9 cellular contexts compared by ENCODE assay signal in the genomic region with DNA sequence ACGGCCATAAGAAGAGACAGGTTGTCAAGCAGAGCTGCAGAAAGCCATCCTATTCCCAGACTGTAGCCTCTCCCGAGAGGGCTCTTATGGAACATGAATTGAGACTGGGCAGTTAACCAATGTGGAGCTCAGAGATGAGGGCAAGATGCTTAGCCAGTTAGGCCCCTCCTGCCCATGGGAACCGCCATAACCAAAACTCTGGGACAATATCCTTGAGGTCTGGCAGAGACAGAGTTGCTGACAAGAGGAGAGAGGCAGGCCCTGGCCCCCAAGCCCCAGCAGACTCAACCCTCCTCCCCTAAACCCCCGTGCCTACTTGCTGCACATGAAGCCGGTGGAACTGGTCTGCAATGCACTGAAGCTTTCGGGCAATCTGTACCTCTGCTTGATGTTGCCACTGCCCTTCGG. TPM values are rescaled to one million over a fixed set of nuclear protein-coding genes. Genes with fewer than 3 reads are reported as not detected.
DNase-seq lines count a peak whose midpoint lies in the region; ATAC-seq, FAIRE-seq and TF ChIP-seq lines count a peak whose summit lies in the region.
"Had no signal": no experiment of that assay in that cellular context is flagged by ENCODE, and none has a peak within 500 bp of the region (broad histone marks: within the 10 kb centered on the region; RNA-seq: fewer than 3 reads in every experiment).

No MANE protein-coding gene starts in this region.

- H3K9me3 ChIP-seq in endothelial cell of umbilical vein (replicated peaks; ENCODE audit: control insufficient read depth, insufficient read depth, low read length) = no peaks in the 10 kb centered on the region
- no peaks in the 10 kb centered on the region for H3K9me3 ChIP-seq in prostate gland

- peaks cover 0 to 3% of the 10 kb centered on the region in 2 experiments for H3K36me3 ChIP-seq in endothelial cell of umbilical vein (ENCODE audit: control insufficient read depth in 2 of 2, extremely low read depth in 1 of 2, insufficient read depth in 2 of 2, low read length in 2 of 2)
- H3K36me3 ChIP-seq in prostate gland = no peaks in the 10 kb centered on the region

- ATAC-seq in HG03108 (IDR thresholded peaks at IDR 0.05; ENCODE audit: unreplicated experiment) = no peak

- no peaks in the 10 kb centered on the region for H3K9me1 ChIP-seq in endothelial cell of umbilical vein (replicated peaks; ENCODE audit: control insufficient read depth, extremely low read depth, insufficient read depth, low read length)

- H2AFZ ChIP-seq in endothelial cell of umbilical vein (ENCODE audit: low read depth, low read length) = no peak overlapping the region

- peaks cover 84% of the 10 kb centered on the region for H3K4me1 Mint-ChIP-seq in CD14-positive monocyte

- BruUV-seq in endothelial cell of umbilical vein (replicated peaks; lab: Mats Ljungman, UMichigan) = no TSS peak

- TF ChIP-seq CTCF in endothelial cell of umbilical vein (IDR thresholded peaks at IDR 0.05; ENCODE audit: extremely low read depth in 1 of 2, insufficient read depth in 1 of 2, low read depth in 1 of 2, low read length in 2 of 2) = no peak
- no peak for TF ChIP-seq CTCF in prostate gland (IDR thresholded peaks at IDR 0.05)
- TF ChIP-seq CTCF in CD14-positive monocyte (IDR thresholded peaks at IDR 0.05) = no peak

- H3K4me1 ChIP-seq in endothelial cell of umbilical vein (ENCODE audit: control insufficient read depth, extremely low read depth, insufficient read depth, low read length) = peaks cover 28% of the 10 kb centered on the region
- H3K4me1 ChIP-seq in prostate gland (replicated peaks) = peaks cover 59% of the 10 kb centered on the region

- FAIRE-seq in endothelial cell of umbilical vein (lab: Jason Lieb, UNC) = no peak

- DNase-seq in DMS53 (lab: John Stamatoyannopoulos, UW) (peak; percentile 83), NCI-H748 (lab: John Stamatoyannopoulos, UW; ENCODE audit: unreplicated experiment) (peak; percentile 76), endothelial cell of umbilical vein (ENCODE audit: low read depth, low spot score) (no peak), prostate gland (ENCODE audit: low spot score) (no peak), Kasumi-1 (lab: John Stamatoyannopoulos, UW) (no peak), CD14-positive monocyte (ENCODE audit: low spot score) (no peak), NCI-H1436 (lab: John Stamatoyannopoulos, UW) (no peak)
- DNase-seq: NCI-H226 had no signal

- TF ChIP-seq POLR2A in endothelial cell of umbilical vein (IDR thresholded peaks at IDR 0.05; ENCODE audit: low read depth, low read length) = no peak
- no peak for TF ChIP-seq POLR2A in prostate gland (IDR thresholded peaks at IDR 0.05)

- H3K4me3 ChIP-seq in endothelial cell of umbilical vein (replicated peaks in 1 of 3; ENCODE audit: insufficient read depth in 1 of 3, low read depth in 1 of 3, low read length in 3 of 3) (no peak overlapping the region), prostate gland (no peak overlapping the region)

- peaks cover 35 to 63% of the 10 kb centered on the region in 2 donors for H3K36me3 Mint-ChIP-seq in CD14-positive monocyte

- no peaks in the 10 kb centered on the region for H3K79me2 ChIP-seq in endothelial cell of umbilical vein (ENCODE audit: control insufficient read depth, insufficient read depth, low read length)

- POLR2A ChIA-PET in endothelial cell of umbilical vein (lab: Charles Lee) = interaction anchor here (0.9 to 1.3 kb wide), 2 partner anchors 22 to 56 kb away, joined by 4 read pairs; no protein-coding TSS in a partner anchor

- no peaks in the 10 kb centered on the region for H3K27me3 ChIP-seq in endothelial cell of umbilical vein (ENCODE audit: control insufficient read depth in 2 of 2, insufficient read depth in 2 of 2, low read length in 2 of 2)
- H3K27me3 ChIP-seq in prostate gland (replicated peaks; ENCODE audit: insufficient read depth) = no peaks in the 10 kb centered on the region

- peak overlapping the region; percentile 12 for H3K9ac ChIP-seq in endothelial cell of umbilical vein (replicated peaks; ENCODE audit: extremely low read depth, insufficient read depth, low read length)

- H4K20me1 ChIP-seq in endothelial cell of umbilical vein (replicated peaks; ENCODE audit: control insufficient read depth, extremely low read depth, insufficient read depth, low read length) = no peaks in the 10 kb centered on the region

- no peak overlapping the region for H3K4me3 Mint-ChIP-seq in CD14-positive monocyte

- no peak overlapping the region for H3K4me2 ChIP-seq in endothelial cell of umbilical vein (ENCODE audit: insufficient read depth, low read length)

- intact Hi-C loops in endothelial cell of umbilical vein (cut with micrococcal nuclease) = loop anchor here (1.0 to 10.0 kb wide), 2 partner anchors 57 to 171 kb away; no protein-coding TSS in a partner anchor
- intact Hi-C loops in prostate gland (cut with DNase I) = no loop called here
- intact Hi-C loops in CD14-positive monocyte (cut with micrococcal nuclease) = loop anchor here in 1 of 2 donors (10.0 kb wide), 1 partner anchor 319 kb away; a partner anchor contains a TSS

- CTCF ChIA-PET in endothelial cell of umbilical vein (lab: Charles Lee) = interaction anchor here (0.6 to 5.4 kb wide), 28 partner anchors 9 to 219 kb away, joined by 3 to 144 read pairs (median 5); a partner anchor contains a TSS

- dilution Hi-C loops in endothelial cell of umbilical vein (cut with MboI; ENCODE audit: extremely low pct_ligation_motif_present, low sequenced_read_pairs) = no loop called here

- 40% methylated on average over 7 of the region's 7 CpGs for WGBS in prostate gland

- H3K27ac Mint-ChIP-seq in CD14-positive monocyte = no peak overlapping the region

- H3K27ac ChIP-seq in endothelial cell of umbilical vein (ENCODE audit: insufficient read depth, low read depth, low read length) (no peak overlapping the region), prostate gland (peak overlapping the region; percentile 85 to 93)

- no peaks in the 10 kb centered on the region for H3K9me3 Mint-ChIP-seq in CD14-positive monocyte

- H3K27me3 Mint-ChIP-seq in CD14-positive monocyte (ENCODE audit: low read depth in 3 of 3) = peaks cover 0 to 3% (median 2%) of the 10 kb centered on the region in 3 donors

TF ChIP-seq in endothelial cell of umbilical vein, 7 proteins besides CTCF, POLR2A, EP300 and RAD21:
- TF ChIP-seq JUN (IDR thresholded peaks at IDR 0.05; ENCODE audit: borderline replicate concordance, insufficient read depth, insufficient read length, low read depth) (no peak), POLR2AphosphoS5 (IDR thresholded peaks at IDR 0.05; ENCODE audit: insufficient read depth, low read depth, low read length) (no peak), EZH2 (IDR thresholded peaks at IDR 0.05; ENCODE audit: borderline replicate concordance, low read depth, low read length, severe bottlenecking) (no peak), GATA2 (IDR thresholded peaks at IDR 0.05; ENCODE audit: insufficient read depth, insufficient read length, low read depth, low read length) (no peak), FOS (IDR thresholded peaks at IDR 0.05; ENCODE audit: borderline replicate concordance, insufficient read depth, low read length) (no peak), MYC (IDR thresholded peaks at IDR 0.05; ENCODE audit: low read depth, low read length) (no peak)
- TF ChIP-seq, protein P1, sequence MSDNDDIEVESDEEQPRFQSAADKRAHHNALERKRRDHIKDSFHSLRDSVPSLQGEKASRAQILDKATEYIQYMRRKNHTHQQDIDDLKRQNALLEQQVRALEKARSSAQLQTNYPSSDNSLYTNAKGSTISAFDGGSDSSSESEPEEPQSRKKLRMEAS (IDR thresholded peaks at IDR 0.05; ENCODE audit: insufficient read depth, insufficient read length) = no peak

RNA-seq across cellular contexts. Expression of a gene that starts 4.8 kb away (rescaled TPM):
- 9.8 and 13.9 TPM in 2 replicates for total RNA-seq in endothelial cell of umbilical vein
- 7.4 and 8.6 TPM in 2 replicates for polyA plus RNA-seq in endothelial cell of umbilical vein
- 4.6 and 5.9 TPM in 2 replicates for polyA plus RNA-seq in endothelial cell of umbilical vein (2011; cell fraction: cytosol; rRNA removed)
- polyA plus RNA-seq in endothelial cell of umbilical vein (2011; cell fraction: nucleus; rRNA removed) = 18.9 and 19.7 TPM in 2 replicates
- 3.7 TPM in 2 replicates for polyA plus RNA-seq in endothelial cell of umbilical vein (2012)
- 18.1 and 19.5 TPM in 2 replicates for polyA minus RNA-seq in endothelial cell of umbilical vein
- polyA minus RNA-seq in endothelial cell of umbilical vein (2011; cell fraction: cytosol; rRNA and poly(A)+ RNA removed) = 1.2 TPM
- polyA minus RNA-seq in endothelial cell of umbilical vein (2011; cell fraction: nucleus; rRNA and poly(A)+ RNA removed) = 12.7 and 16.3 TPM in 2 replicates
- 10 to 100 TPM in 1 of 2 donors, 1 to 10 TPM in 1; 8.8 to 19.0 TPM for total RNA-seq in prostate gland
- 1 to 10 TPM; 5.6 to 6.5 TPM for polyA plus RNA-seq in CD14-positive monocyte

RNA-seq across cellular contexts. Expression of a gene that starts 57.0 kb away (rescaled TPM):
- total RNA-seq in endothelial cell of umbilical vein = 65.6 and 69.8 TPM in 2 replicates
- 10.1 and 12.2 TPM in 2 replicates for polyA plus RNA-seq in endothelial cell of umbilical vein
- polyA plus RNA-seq in endothelial cell of umbilical vein (2011; cell fraction: cytosol; rRNA removed) = 15.9 and 16.7 TPM in 2 replicates
- polyA plus RNA-seq in endothelial cell of umbilical vein (2011; cell fraction: nucleus; rRNA removed) = 65.9 and 98.6 TPM in 2 replicates
- 12.2 and 35.1 TPM in 2 replicates for polyA plus RNA-seq in endothelial cell of umbilical vein (2012)
- polyA minus RNA-seq in endothelial cell of umbilical vein = 26.9 and 28.6 TPM in 2 replicates
- 23.8 TPM for polyA minus RNA-seq in endothelial cell of umbilical vein (2011; cell fraction: cytosol; rRNA and poly(A)+ RNA removed)
- 35.0 and 56.6 TPM in 2 replicates for polyA minus RNA-seq in endothelial cell of umbilical vein (2011; cell fraction: nucleus; rRNA and poly(A)+ RNA removed)
- total RNA-seq in prostate gland = 1 to 10 TPM; 2.5 to 8.2 TPM
- under 1 TPM in 1 of 2 donors, not detected in 1; 0.51 TPM for polyA plus RNA-seq in CD14-positive monocyte

Comparison
In these comparisons a context has a peak if more than half of its experiments do, and no peak if none do; other contexts are left out.
1. DNase-seq: peak in DMS53 (single experiment) and NCI-H748 (single experiment); none in endothelial cell of umbilical vein (single experiment), prostate gland (single experiment), Kasumi-1 (0 of 2), CD14-positive monocyte (single experiment) and NCI-H1436 (single experiment).